In genomic region chr12:103944964-103945363, GRCh38 we compare ENCODE assay signal across 2 cellular contexts.
TF ChIP-seq lines count a peak whose summit lies in the region.

No MANE protein-coding gene starts in this region.

TF ChIP-seq in SK-N-SH, 30 proteins besides CTCF, POLR2A, EP300 and RAD21 (continued from another document):
- no peak for TF ChIP-seq IRF3 (IDR thresholded peaks at IDR 0.05; ENCODE audit: low read depth, low read length)
TF ChIP-seq in SK-N-SH: peak in this region for 1.

TF ChIP-seq in SK-N-SH treated with all-trans-retinoic acid at 6 μM for 48 hours, 23 proteins besides CTCF, POLR2A, EP300 and RAD21 (continued from another document):
- TF ChIP-seq POU6F1 (CRISPR knock-in tag; IDR thresholded peaks at IDR 0.05; ENCODE audit: borderline replicate concordance, low read depth) (no peak), ZNF70 (CRISPR knock-in tag; IDR thresholded peaks at IDR 0.05) (no peak), ESRRG (CRISPR knock-in tag; IDR thresholded peaks at IDR 0.05) (no peak), CREB5 (CRISPR knock-in tag; IDR thresholded peaks at IDR 0.05; ENCODE audit: low read depth) (no peak), ZFP30 (CRISPR knock-in tag; IDR thresholded peaks at IDR 0.05) (no peak), RARB (CRISPR knock-in tag; IDR thresholded peaks at IDR 0.05) (no peak), TSHZ2 (CRISPR knock-in tag; IDR thresholded peaks at IDR 0.05) (no peak), BACH2 (CRISPR knock-in tag; IDR thresholded peaks at IDR 0.05; ENCODE audit: borderline replicate concordance) (no peak), ZNF8 (CRISPR knock-in tag; IDR thresholded peaks at IDR 0.05) (no peak), TOX (CRISPR knock-in tag; IDR thresholded peaks at IDR 0.05; ENCODE audit: borderline replicate concordance) (no peak), GLIS3 (CRISPR knock-in tag; IDR thresholded peaks at IDR 0.05) (no peak)
